Comparison of ENCODE assay signal across 24 cellular contexts in genomic region chr4:149638073-149638472, GRCh38.
A peak's percentile ranks its signal among the peaks of the same experiment; 100 is the strongest.
DNase-seq lines count a peak whose midpoint lies in the region; ATAC-seq and TF ChIP-seq lines count a peak whose summit lies in the region.
"Had no signal": no experiment of that assay in that cellular context is flagged by ENCODE, and none has a peak within 500 bp of the region (broad histone marks: within the 10 kb centered on the region; RNA-seq: fewer than 3 reads in every experiment).

No MANE protein-coding gene starts in this region.

- H3K36me3 ChIP-seq in mesenchymal stem cell (ENCODE audit: control insufficient read depth in 1 of 2, insufficient read depth in 2 of 2, low read depth in 1 of 2, low read length in 2 of 2) = no peaks in the 10 kb centered on the region

- no CpG with 5 or more reads among the region's 1 CpG for WGBS in mesenchymal stem cell

- no peak overlapping the region for H4K8ac ChIP-seq in mesenchymal stem cell (ENCODE audit: low read length)

- ATAC-seq in foreskin keratinocyte (peak; percentile 85), GM18511 (IDR thresholded peaks at IDR 0.05; ENCODE audit: unreplicated experiment) (no peak)
- ATAC-seq: effector memory CD8-positive, alpha-beta T cell; HepG2; right cardiac atrium; stimulated activated memory B cell treated with anti-CD40 and anti-IgM and Interleukin-4, amounts not matched to agents 10 μg/mL and 1 μg/mL and 100 μg/mL, for 72 hours had no signal

- no peak overlapping the region for H3K4me3 Mint-ChIP-seq in HFFc6
- H3K4me3 Mint-ChIP-seq: activated naive CD4-positive, alpha-beta T cell treated with anti-CD3 and anti-CD28 coated beads, Interleukin-2, amount 50 U/mL, for 24 hours; CD4-positive, alpha-beta T cell; effector memory CD8-positive, alpha-beta T cell; H9; stimulated activated memory B cell treated with anti-CD40 and anti-IgM and Interleukin-4, amounts not matched to agents 10 μg/mL and 1 μg/mL and 100 μg/mL, for 72 hours had no signal

- no peak overlapping the region for H3K4me2 ChIP-seq in mesenchymal stem cell (ENCODE audit: low read length, poor library complexity, severe bottlenecking)

- no peak overlapping the region for H2BK5ac ChIP-seq in mesenchymal stem cell (ENCODE audit: low read depth, low read length, poor library complexity, severe bottlenecking)

- no peaks in the 10 kb centered on the region for H3K36me3 Mint-ChIP-seq in HFFc6 (ENCODE audit: low read depth)
- H3K36me3 Mint-ChIP-seq: activated naive CD4-positive, alpha-beta T cell treated with anti-CD3 and anti-CD28 coated beads, Interleukin-2, amount 50 U/mL, for 24 hours; stimulated activated memory B cell treated with anti-CD40 and anti-IgM and Interleukin-4, amounts not matched to agents 10 μg/mL and 1 μg/mL and 100 μg/mL, for 72 hours had no signal

- H2AK5ac ChIP-seq in mesenchymal stem cell (ENCODE audit: low read length, severe bottlenecking) = no peak overlapping the region

- peaks cover 10% of the 10 kb centered on the region; the same call in 1 of the 2 replicates for H3K4me1 Mint-ChIP-seq in HFFc6 (ENCODE audit: low read depth)
- H3K4me1 Mint-ChIP-seq: activated naive CD4-positive, alpha-beta T cell treated with anti-CD3 and anti-CD28 coated beads, Interleukin-2, amount 50 U/mL, for 24 hours; H9; stimulated activated memory B cell treated with anti-CD40 and anti-IgM and Interleukin-4, amounts not matched to agents 10 μg/mL and 1 μg/mL and 100 μg/mL, for 72 hours had no signal

- H3K23ac ChIP-seq in mesenchymal stem cell (ENCODE audit: low read length in 2 of 2) = no peak overlapping the region

- H3K27ac Mint-ChIP-seq in HFFc6 = no peak overlapping the region
- H3K27ac Mint-ChIP-seq: activated naive CD4-positive, alpha-beta T cell treated with anti-CD3 and anti-CD28 coated beads, Interleukin-2, amount 50 U/mL, for 24 hours; CD4-positive, alpha-beta T cell; effector memory CD8-positive, alpha-beta T cell; H9; stimulated activated memory B cell treated with anti-CD40 and anti-IgM and Interleukin-4, amounts not matched to agents 10 μg/mL and 1 μg/mL and 100 μg/mL, for 72 hours had no signal

- no peak overlapping the region for H2BK15ac ChIP-seq in mesenchymal stem cell (ENCODE audit: low read depth, poor library complexity, severe bottlenecking)

- no peak overlapping the region for H3K14ac ChIP-seq in mesenchymal stem cell (ENCODE audit: low read length in 2 of 2)

- H3K9me3 ChIP-seq in mesenchymal stem cell (ENCODE audit: control insufficient read depth, low read length) = no peaks in the 10 kb centered on the region
- H3K9me3 ChIP-seq: testis had no signal

- POLR2A ChIA-PET in AG04449 (lab: Yijun Ruan, JAX) = no interaction called here

- H3K27ac ChIP-seq in foreskin keratinocyte (no peak overlapping the region), mesenchymal stem cell (ENCODE audit: low read length, poor library complexity, severe bottlenecking) (no peak overlapping the region)
- H3K27ac ChIP-seq: testis had no signal

- H3K27me3 ChIP-seq in foreskin keratinocyte (no peaks in the 10 kb centered on the region), mesenchymal stem cell (ENCODE audit: control insufficient read depth in 1 of 2, insufficient read depth in 1 of 2, low read length in 2 of 2) (no peaks in the 10 kb centered on the region)
- H3K27me3 ChIP-seq: testis had no signal

- CTCF ChIA-PET in AG04449 (lab: Yijun Ruan, JAX) = no interaction called here

- no peaks in the 10 kb centered on the region for H3K27me3 Mint-ChIP-seq in HFFc6 (ENCODE audit: insufficient read depth)
- H3K27me3 Mint-ChIP-seq: activated naive CD4-positive, alpha-beta T cell treated with anti-CD3 and anti-CD28 coated beads, Interleukin-2, amount 50 U/mL, for 24 hours; CD4-positive, alpha-beta T cell; effector memory CD8-positive, alpha-beta T cell; stimulated activated memory B cell treated with anti-CD40 and anti-IgM and Interleukin-4, amounts not matched to agents 10 μg/mL and 1 μg/mL and 100 μg/mL, for 72 hours had no signal

- H3K4me1 ChIP-seq in foreskin keratinocyte (no peaks in the 10 kb centered on the region), mesenchymal stem cell (ENCODE audit: control insufficient read depth, insufficient read depth, low read depth, low read length) (no peaks in the 10 kb centered on the region)
- H3K4me1 ChIP-seq: testis had no signal

- no peaks in the 10 kb centered on the region for H3K9me3 Mint-ChIP-seq in HFFc6
- H3K9me3 Mint-ChIP-seq: activated naive CD4-positive, alpha-beta T cell treated with anti-CD3 and anti-CD28 coated beads, Interleukin-2, amount 50 U/mL, for 24 hours; H9 had no signal

- H2AFZ ChIP-seq in mesenchymal stem cell (ENCODE audit: low read depth, low read length) = no peak overlapping the region

- H3K79me1 ChIP-seq in mesenchymal stem cell (replicated peaks; ENCODE audit: low read length, poor library complexity, severe bottlenecking) = no peaks in the 10 kb centered on the region

- peak; percentile 46 for DNase-seq in AG04449 (ENCODE audit: low read depth, low spot score)
- peak; percentile 34 for DNase-seq in HFFc6
- DNase-seq in amniotic epithelial cell (ENCODE audit: low read depth) = peak; percentile 47
- peak; percentile 84 to 86 for DNase-seq in foreskin keratinocyte
- DNase-seq in activated CD4-positive, alpha-beta T cell treated with anti-CD3 and anti-CD28 coated beads for 4 hours = no peak
- DNase-seq in DMS79 (lab: John Stamatoyannopoulos, UW) = no peak
- DNase-seq in mesenchymal stem cell = no peak
- DNase-seq: activated CD4-positive, CD25-positive, alpha-beta regulatory T cell treated with anti-CD3 and anti-CD28 coated beads, Interleukin-2, amount 50 U/mL, for 72 hours; CD4-positive, alpha-beta T cell; DMS53; effector memory CD8-positive, alpha-beta T cell; H9; hypothalamus; islet precursor cell; NCI-H1417 treated with DMSO at 0.1 percent for 48 hours; NCI-H524; occipital lobe; right cardiac atrium; T1000; testis had no signal

- no peak overlapping the region for H3K9ac ChIP-seq in mesenchymal stem cell (ENCODE audit: low read length)

- no peak overlapping the region for H4K91ac ChIP-seq in mesenchymal stem cell (ENCODE audit: low read length)

- H3K4me3 ChIP-seq in AG04449 (ENCODE audit: low read depth, low read length) (no peak overlapping the region), mesenchymal stem cell (ENCODE audit: insufficient read depth in 1 of 2, low read depth in 1 of 2, low read length in 2 of 2) (no peak overlapping the region)
- H3K4me3 ChIP-seq: testis had no signal

- H3K18ac ChIP-seq in mesenchymal stem cell (ENCODE audit: low read depth in 1 of 2, low read length in 2 of 2) = no peak overlapping the region

- no peak for TF ChIP-seq CTCF in AG04449 (IDR thresholded peaks at IDR 0.05; ENCODE audit: insufficient read depth, low read length, missing control alignments)
- TF ChIP-seq CTCF in HFFc6 (IDR thresholded peaks at IDR 0.05) = no peak
- no peak for TF ChIP-seq CTCF in foreskin keratinocyte (conservative IDR thresholded peaks at IDR 0.05)

- no peak overlapping the region for H3K4ac ChIP-seq in mesenchymal stem cell (ENCODE audit: low read depth in 1 of 2, low read length in 2 of 2)

- H2BK120ac ChIP-seq in mesenchymal stem cell (ENCODE audit: low read depth, low read length) = no peak overlapping the region

- no peak overlapping the region for H2BK12ac ChIP-seq in mesenchymal stem cell (ENCODE audit: low read length in 2 of 2)

Comparison
In these comparisons a context has a peak if more than half of its experiments do, and no peak if none do; other contexts are left out.
1. DNase-seq: peak in AG04449 (single experiment), HFFc6 (single experiment), amniotic epithelial cell (single experiment) and foreskin keratinocyte (2 of 2); none in activated CD4-positive, alpha-beta T cell treated with anti-CD3 and anti-CD28 coated beads for 4 hours (0 of 2), DMS79 (single experiment) and mesenchymal stem cell (single experiment).